7 cellular contexts compared by ENCODE assay signal in genomic region chr2:158179660-158180059, GRCh38.
DNase-seq lines count a peak whose midpoint lies in the region; FAIRE-seq and TF ChIP-seq lines count a peak whose summit lies in the region.

No MANE protein-coding gene starts in this region.

- FAIRE-seq in GM12891 (lab: Jason Lieb, UNC) (peak; percentile 51), bronchial epithelial cell (lab: Jason Lieb, UNC) (no peak)

- H3K27ac Mint-ChIP-seq in activated T-helper 1 cell treated with anti-CD3 and anti-CD28 coated beads, Interleukin-12 subunit alpha, Interleukin-12 subunit beta, Interleukin-2, Interleukin-4 antibody, amounts not matched to agents 30 ng/mL and 10 ng/mL and 1 ng/mL, durations not matched to agents 14 hours and 24 hours and 36 hours: no peak overlapping the region

- peaks cover 38% of the 10 kb centered on the region for H3K27me3 Mint-ChIP-seq in activated T-helper 1 cell treated with anti-CD3 and anti-CD28 coated beads, Interleukin-12 subunit alpha, Interleukin-12 subunit beta, Interleukin-2, Interleukin-4 antibody, amounts not matched to agents 30 ng/mL and 10 ng/mL and 1 ng/mL, durations not matched to agents 14 hours and 24 hours and 36 hours (ENCODE audit: insufficient read depth)

- TF ChIP-seq CTCF in LNCaP clone FGC (IDR thresholded peaks at IDR 0.05; ENCODE audit: control insufficient read depth, extremely low read depth, insufficient read depth): peak; percentile 42
- TF ChIP-seq CTCF in bronchial epithelial cell (IDR thresholded peaks at IDR 0.05; ENCODE audit: insufficient read depth, low read length, severe bottlenecking): peak; percentile 35

- H3K9me3 Mint-ChIP-seq in activated T-helper 1 cell treated with anti-CD3 and anti-CD28 coated beads, Interleukin-12 subunit alpha, Interleukin-12 subunit beta, Interleukin-2, Interleukin-4 antibody, amounts not matched to agents 30 ng/mL and 10 ng/mL and 1 ng/mL, durations not matched to agents 14 hours and 24 hours and 36 hours: no peaks in the 10 kb centered on the region

- intact Hi-C loops in activated T-helper 1 cell treated with anti-CD3 and anti-CD28 coated beads, Interleukin-12 subunit alpha, Interleukin-12 subunit beta, Interleukin-2, Interleukin-4 antibody, amounts not matched to agents 30 ng/mL and 10 ng/mL and 1 ng/mL, durations not matched to agents 14 hours and 24 hours and 36 hours (cut with micrococcal nuclease): loop anchor here (1.0 kb wide), 1 partner anchor 575 kb away; no protein-coding TSS in a partner anchor

- DNase-seq in GM12891 (ENCODE audit: insufficient read length, low spot score): no peak
- no peak for DNase-seq in LNCaP clone FGC (ENCODE audit: low read depth)
- DNase-seq in bronchial epithelial cell (ENCODE audit: low read depth): peak; percentile 45
- peak; percentile 25 for DNase-seq in putamen (ENCODE audit: low spot score)
- DNase-seq in activated T-helper 1 cell treated with anti-CD3 and anti-CD28 coated beads, Interleukin-12 subunit alpha, Interleukin-12 subunit beta, Interleukin-2, Interleukin-4 antibody, amounts not matched to agents 30 ng/mL and 10 ng/mL and 1 ng/mL, durations not matched to agents 14 hours and 24 hours and 36 hours (ENCODE audit: low spot score): no peak
- no peak for DNase-seq in mucosa of gallbladder (ENCODE audit: low spot score)
- DNase-seq in LoVo (ENCODE audit: low spot score): no peak

- H3K4me3 Mint-ChIP-seq in activated T-helper 1 cell treated with anti-CD3 and anti-CD28 coated beads, Interleukin-12 subunit alpha, Interleukin-12 subunit beta, Interleukin-2, Interleukin-4 antibody, amounts not matched to agents 30 ng/mL and 10 ng/mL and 1 ng/mL, durations not matched to agents 14 hours and 24 hours and 36 hours: no peak overlapping the region

- H3K4me1 Mint-ChIP-seq in activated T-helper 1 cell treated with anti-CD3 and anti-CD28 coated beads, Interleukin-12 subunit alpha, Interleukin-12 subunit beta, Interleukin-2, Interleukin-4 antibody, amounts not matched to agents 30 ng/mL and 10 ng/mL and 1 ng/mL, durations not matched to agents 14 hours and 24 hours and 36 hours (ENCODE audit: low read depth): no peaks in the 10 kb centered on the region

- H3K36me3 Mint-ChIP-seq in activated T-helper 1 cell treated with anti-CD3 and anti-CD28 coated beads, Interleukin-12 subunit alpha, Interleukin-12 subunit beta, Interleukin-2, Interleukin-4 antibody, amounts not matched to agents 30 ng/mL and 10 ng/mL and 1 ng/mL, durations not matched to agents 14 hours and 24 hours and 36 hours (ENCODE audit: low read depth): no peaks in the 10 kb centered on the region

- H3K36me3 ChIP-seq in bronchial epithelial cell (ENCODE audit: control insufficient read depth, insufficient read depth, low read length): no peaks in the 10 kb centered on the region

- peaks cover 2% of the 10 kb centered on the region for H3K27me3 ChIP-seq in bronchial epithelial cell (ENCODE audit: control insufficient read depth, insufficient read depth, low read length)

- H3K4me3 ChIP-seq in LNCaP clone FGC (ENCODE audit: low read depth, low read length): no peak overlapping the region
- H3K4me3 ChIP-seq in bronchial epithelial cell (ENCODE audit: low read depth, low read length): no peak overlapping the region

- no peak for TF ChIP-seq POLR2A in GM12891 (IDR thresholded peaks at IDR 0.05; ENCODE audit: low read depth, low read length)

TF ChIP-seq in GM12891, 5 proteins besides CTCF, POLR2A, EP300 and RAD21:
- TF ChIP-seq PAX5 (IDR thresholded peaks at IDR 0.05; ENCODE audit: insufficient read depth, low read length, severe bottlenecking): no peak
- TF ChIP-seq TAF1 (IDR thresholded peaks at IDR 0.05; ENCODE audit: low read depth, low read length): no peak
- no peak for TF ChIP-seq POLR2AphosphoS5 (IDR thresholded peaks at IDR 0.05; ENCODE audit: low read depth, low read length)
- TF ChIP-seq POU2F2 (IDR thresholded peaks at IDR 0.05; ENCODE audit: low read depth, low read length): no peak
- no peak for TF ChIP-seq SPI1 (IDR thresholded peaks at IDR 0.05; ENCODE audit: low read depth, low read length)

Comparison
In these comparisons a context has a peak if more than half of its experiments do, and no peak if none do; other contexts are left out.
1. DNase-seq: peak in bronchial epithelial cell (single experiment) and putamen (single experiment); none in GM12891 (single experiment), LNCaP clone FGC (single experiment), activated T-helper 1 cell treated with anti-CD3 and anti-CD28 coated beads, Interleukin-12 subunit alpha, Interleukin-12 subunit beta, Interleukin-2, Interleukin-4 antibody, amounts not matched to agents 30 ng/mL and 10 ng/mL and 1 ng/mL, durations not matched to agents 14 hours and 24 hours and 36 hours (single experiment), mucosa of gallbladder (single experiment) and LoVo (single experiment).